In the genomic region with DNA sequence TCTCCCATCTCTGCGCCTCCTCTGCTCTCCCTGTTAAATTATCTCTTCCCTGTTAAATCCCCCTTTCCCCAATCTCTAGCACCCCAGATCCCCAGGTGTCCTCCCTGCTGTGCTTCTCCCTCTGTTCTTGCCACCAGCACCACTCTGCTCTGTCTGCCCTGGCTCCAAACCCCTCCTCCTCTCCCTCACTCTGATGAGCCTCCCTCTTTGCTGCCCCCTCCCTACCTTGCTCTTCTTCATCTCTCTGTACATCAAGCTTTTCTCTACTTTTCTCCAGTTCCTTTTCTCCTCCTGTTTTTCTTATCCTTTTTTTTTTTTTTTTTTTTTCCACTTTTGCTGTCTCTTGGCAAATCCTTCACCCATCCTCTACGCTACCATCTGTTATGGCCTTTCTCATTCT, we compare ENCODE assay signal across 9 cellular contexts. TPM values are rescaled to one million over a fixed set of nuclear protein-coding genes. Genes with fewer than 3 reads are reported as not detected.
A peak's percentile ranks its signal among the peaks of the same experiment; 100 is the strongest.
DNase-seq lines count a peak whose midpoint lies in the region; ATAC-seq and TF ChIP-seq lines count a peak whose summit lies in the region.
"Not testable (repeated sequence)": the region's sequence is repeated elsewhere in the genome, so short reads cannot be mapped to it uniquely, and the experiment has no call there.
"Had no signal": no experiment of that assay in that cellular context is flagged by ENCODE, and none has a peak within 500 bp of the region (broad histone marks: within the 10 kb centered on the region; RNA-seq: fewer than 3 reads in every experiment).

No MANE protein-coding gene starts in this region.

- peak overlapping the region; percentile 91 for H3K27ac Mint-ChIP-seq in activated CD4-positive, alpha-beta T cell treated with anti-CD3 and anti-CD28 coated beads for 36 hours

- H3K9me2 ChIP-seq in GM23248 (ENCODE audit: insufficient read depth): not testable (repeated sequence)

- H3K9me3 ChIP-seq in GM23248 (ENCODE audit: low read depth); breast epithelium; gastroesophageal sphincter; mononuclear cell (ENCODE audit: low read depth, low read length): not testable (repeated sequence)

- peak overlapping the region; percentile 71 for H3K27ac ChIP-seq in 22Rv1
- not testable (repeated sequence) for H3K27ac ChIP-seq in GM23248
- peak overlapping the region in 1 of 2 donors; percentile 90 for H3K27ac ChIP-seq in breast epithelium
- peak overlapping the region in 2 of 4 donors; percentile 86 to 87 for H3K27ac ChIP-seq in gastroesophageal sphincter

- H3K4me1 Mint-ChIP-seq in activated CD4-positive, alpha-beta T cell treated with anti-CD3 and anti-CD28 coated beads for 36 hours: peaks cover 20% of the 10 kb centered on the region

- POLR2A ChIA-PET in activated CD4-positive, alpha-beta T cell treated with anti-CD3 and anti-CD28 coated beads for 36 hours (lab: Charles Lee): not testable (repeated sequence)

- in situ Hi-C loops in GM23248 (cut with MboI): not testable (repeated sequence)

- H3K4me1 ChIP-seq in GM23248 (ENCODE audit: insufficient read depth); breast epithelium: not testable (repeated sequence)
- H3K4me1 ChIP-seq in gastroesophageal sphincter (peaks cover 0 to 21% (median 0%) of the 10 kb centered on the region in 3 donors), mononuclear cell (ENCODE audit: insufficient read depth, low read length) (peaks cover 36% of the 10 kb centered on the region)

- intact Hi-C loops in activated CD4-positive, alpha-beta T cell treated with anti-CD3 and anti-CD28 coated beads for 36 hours (cut with DNase I, micrococcal nuclease): loop anchor here (1.0 to 5.0 kb wide), 4 partner anchors 44 to 1239 kb away; a partner anchor contains a TSS
- intact Hi-C loops in breast epithelium (cut with DNase I; ENCODE audit: low total_unique reads): not testable (repeated sequence)

- H3K4me3 ChIP-seq in GM23248: peak overlapping the region; percentile 99
- peak overlapping the region; percentile 69 to 82 (median 73) for H3K4me3 ChIP-seq in breast epithelium
- H3K4me3 ChIP-seq in gastroesophageal sphincter: peak overlapping the region; percentile 69 to 80
- peak overlapping the region; percentile 69 for H3K4me3 ChIP-seq in mononuclear cell (ENCODE audit: low read length)
- H3K4me3 ChIP-seq in skeletal muscle cell (ENCODE audit: low read depth, low read length): peak overlapping the region; percentile 85

- CTCF ChIA-PET in activated CD4-positive, alpha-beta T cell treated with anti-CD3 and anti-CD28 coated beads for 36 hours (lab: Charles Lee): not testable (repeated sequence)

- not testable (repeated sequence) for H3F3A ChIP-seq in GM23248 (ENCODE audit: insufficient read depth)

- H3K36me3 Mint-ChIP-seq in activated CD4-positive, alpha-beta T cell treated with anti-CD3 and anti-CD28 coated beads for 36 hours (ENCODE audit: low read depth): peaks cover 41% of the 10 kb centered on the region

- not testable (repeated sequence) for TF ChIP-seq CTCF in 22Rv1 (IDR thresholded peaks at IDR 0.05); breast epithelium (IDR thresholded peaks at IDR 0.05); gastroesophageal sphincter (IDR thresholded peaks at IDR 0.05)

- H3K9ac ChIP-seq in GM23248: peak overlapping the region; percentile 92

- not testable (repeated sequence) for H3K27me3 Mint-ChIP-seq in activated CD4-positive, alpha-beta T cell treated with anti-CD3 and anti-CD28 coated beads for 36 hours

- peak overlapping the region; percentile 86 for H3K4me2 ChIP-seq in GM23248 (ENCODE audit: unreplicated experiment)

- peak overlapping the region; percentile 90 for H3K4me3 Mint-ChIP-seq in activated CD4-positive, alpha-beta T cell treated with anti-CD3 and anti-CD28 coated beads for 36 hours

- not testable (repeated sequence) for H4K20me1 ChIP-seq in GM23248 (ENCODE audit: insufficient read depth)

- not testable (repeated sequence) for ATAC-seq in activated CD4-positive, alpha-beta T cell treated with anti-CD3 and anti-CD28 coated beads for 36 hours; gastroesophageal sphincter

- peak overlapping the region; percentile 100 for H2AFZ ChIP-seq in GM23248

- not testable (repeated sequence) for H3K27me3 ChIP-seq in GM23248 (replicated peaks; ENCODE audit: insufficient read depth); breast epithelium; gastroesophageal sphincter; mononuclear cell (ENCODE audit: insufficient read depth, low read length)

- DNase-seq in GM23248; breast epithelium (ENCODE audit: low spot score in 2 of 2); skeletal muscle cell (ENCODE audit: low read depth): not testable (repeated sequence)
- DNase-seq in NCI-H748 (lab: John Stamatoyannopoulos, UW; ENCODE audit: unreplicated experiment): peak; percentile 47
- peak; percentile 32 for DNase-seq in activated CD4-positive, alpha-beta T cell treated with anti-CD3 and anti-CD28 coated beads for 36 hours

- TF ChIP-seq EP300 in gastroesophageal sphincter (IDR thresholded peaks at IDR 0.05): not testable (repeated sequence)

- H3K9me3 Mint-ChIP-seq in activated CD4-positive, alpha-beta T cell treated with anti-CD3 and anti-CD28 coated beads for 36 hours (ENCODE audit: low read depth): peaks cover 19% of the 10 kb centered on the region

- not testable (repeated sequence) for H3K79me2 ChIP-seq in GM23248 (ENCODE audit: insufficient read depth)

- not testable (repeated sequence) for H3K36me3 ChIP-seq in GM23248 (ENCODE audit: low read depth); breast epithelium; gastroesophageal sphincter

- not testable (repeated sequence) for TF ChIP-seq POLR2A in breast epithelium (IDR thresholded peaks at IDR 0.05); gastroesophageal sphincter (IDR thresholded peaks at IDR 0.05)

- WGBS in GM23248 (ENCODE audit: low coverage in 1 of 2, low lambda C conversion rate in 2 of 2, missing lambda C conversion rate in 2 of 2), 2 experiments: 21 to 40% methylated on average over 2 of the region's 2 CpGs
- 21 to 86% methylated on average over 1 to 2 of the region's 2 CpGs for WGBS in gastroesophageal sphincter (ENCODE audit: low coverage in 1 of 2), 2 donors

RNA-seq across cellular contexts. Expression of a gene that starts 18.3 kb away (rescaled TPM):
- total RNA-seq in GM23248 (2014; rRNA removed; shearing (Covaris generic)): 0.76 and 5.1 TPM in 2 replicates
- polyA plus RNA-seq in GM23248 (2016; fragmentation: Nextera tagmentation; extraction: Ambion mirVana): 1.4 and 1.6 TPM in 2 replicates
- 1 to 10 TPM; 5.1 to 5.5 TPM for total RNA-seq in activated CD4-positive, alpha-beta T cell treated with anti-CD3 and anti-CD28 coated beads for 36 hours
- total RNA-seq in breast epithelium: 1 to 10 TPM; 4.5 to 10.0 (median 5.2) TPM
- 1 to 10 TPM; 2.6 to 4.1 (median 3.0) TPM for total RNA-seq in gastroesophageal sphincter
- 3.8 TPM for total RNA-seq in mononuclear cell

RNA-seq across cellular contexts. Expression of a gene that starts 21.2 kb away (rescaled TPM):
- total RNA-seq in GM23248 (2014; rRNA removed; shearing (Covaris generic)): 3.0 and 6.7 TPM in 2 replicates
- polyA plus RNA-seq in GM23248 (2016; fragmentation: Nextera tagmentation; extraction: Ambion mirVana): 4.3 and 4.7 TPM in 2 replicates
- 10 to 100 TPM; 10.7 to 11.4 TPM for total RNA-seq in activated CD4-positive, alpha-beta T cell treated with anti-CD3 and anti-CD28 coated beads for 36 hours
- total RNA-seq in breast epithelium (10 to 100 TPM in 2 of 3 donors, 1 to 10 TPM in 1; 7.5 to 16.5 (median 15.1) TPM), gastroesophageal sphincter (1 to 10 TPM; 5.3 to 7.8 (median 6.8) TPM), mononuclear cell (11.0 TPM)

RNA-seq across cellular contexts. Expression of a gene that starts 44.1 kb away (rescaled TPM):
- 3.8 and 16.4 TPM in 2 replicates for total RNA-seq in GM23248 (2014; rRNA removed; shearing (Covaris generic))
- polyA plus RNA-seq in GM23248 (2016; fragmentation: Nextera tagmentation; extraction: Ambion mirVana): 4.3 and 5.3 TPM in 2 replicates
- total RNA-seq in activated CD4-positive, alpha-beta T cell treated with anti-CD3 and anti-CD28 coated beads for 36 hours: 10 to 100 TPM; 10.8 to 12.2 TPM
- 10 to 100 TPM; 15.2 to 22.0 (median 18.4) TPM for total RNA-seq in breast epithelium
- 10 to 100 TPM in 2 of 4 donors, 1 to 10 TPM in 2; 8.4 to 16.2 (median 12.1) TPM for total RNA-seq in gastroesophageal sphincter
- not detected for total RNA-seq in mononuclear cell
- total RNA-seq: G401 had no signal
